In genomic region chr11:64298966-64299846, GRCh38 we compare ENCODE assay signal across 8 cellular contexts. TPM values are rescaled to one million over a fixed set of nuclear protein-coding genes. Genes with fewer than 3 reads are reported as not detected.
A peak's percentile ranks its signal among the peaks of the same experiment; 100 is the strongest.
DNase-seq lines count a peak whose midpoint lies in the region; ATAC-seq and TF ChIP-seq lines count a peak whose summit lies in the region.

No MANE protein-coding gene starts in this region.

- no peak overlapping the region for H3K27ac ChIP-seq in skeletal muscle tissue (ENCODE audit: low read depth, low read length)

- ATAC-seq in GM18498 (IDR thresholded peaks at IDR 0.05; ENCODE audit: unreplicated experiment) (no peak), HG03097 (IDR thresholded peaks at IDR 0.05; ENCODE audit: low FRiP score, unreplicated experiment) (no peak)

- no peak for TF ChIP-seq CTCF in GM06990 (IDR thresholded peaks at IDR 0.05; ENCODE audit: insufficient read depth, low read length, poor library complexity, severe bottlenecking)

- peak overlapping the region in 4 of 6 donors; percentile 35 to 83 (median 48) for H3K27ac Mint-ChIP-seq in immature natural killer cell

- no peaks in the 10 kb centered on the region for H3K9me3 Mint-ChIP-seq in immature natural killer cell

- no peaks in the 10 kb centered on the region for H3K9me3 ChIP-seq in adipocyte (ENCODE audit: control insufficient read depth, low read length)
- no peaks in the 10 kb centered on the region for H3K9me3 ChIP-seq in skeletal muscle tissue (ENCODE audit: control insufficient read depth in 3 of 3, low read length in 3 of 3)

- no peaks in the 10 kb centered on the region for H3K36me3 Mint-ChIP-seq in immature natural killer cell

- peaks cover 20 to 21% of the 10 kb centered on the region in 2 donors for H3K4me1 Mint-ChIP-seq in immature natural killer cell

- peaks cover 18% of the 10 kb centered on the region for H3K4me1 ChIP-seq in adipocyte (ENCODE audit: control insufficient read depth, insufficient read depth, low read length)
- peaks cover 23 to 25% (median 25%) of the 10 kb centered on the region in 3 donors for H3K4me1 ChIP-seq in skeletal muscle tissue (ENCODE audit: control insufficient read depth in 3 of 3, insufficient read depth in 3 of 3, low read length in 3 of 3)

- H3K9ac ChIP-seq in adipocyte (ENCODE audit: low read length) (peak overlapping the region; percentile 66), skeletal muscle tissue (ENCODE audit: low read depth in 1 of 3, low read length in 3 of 3) (peak overlapping the region in 2 of 3 donors; percentile 23 to 66)

- peaks cover 5% of the 10 kb centered on the region for H3K27me3 ChIP-seq in GM06990 (replicated peaks; ENCODE audit: control insufficient read depth, insufficient read depth, low read length)
- peaks cover 36% of the 10 kb centered on the region for H3K27me3 ChIP-seq in adipocyte (replicated peaks; ENCODE audit: control insufficient read depth, insufficient read depth, low read length)
- peaks cover 57 to 80% (median 72%) of the 10 kb centered on the region in 3 donors for H3K27me3 ChIP-seq in skeletal muscle tissue (ENCODE audit: control insufficient read depth in 3 of 3, insufficient read depth in 3 of 3, low read length in 3 of 3)

- peaks cover 30 to 44% (median 36%) of the 10 kb centered on the region in 3 donors for H3K27me3 Mint-ChIP-seq in immature natural killer cell (ENCODE audit: low read depth in 3 of 3)

- H3K4me3 Mint-ChIP-seq in immature natural killer cell, result peak overlapping the region in 4 of 5 donors; percentile 3 to 29 (median 22)

- H3K4me3 ChIP-seq in GM06990 (replicated peaks; ENCODE audit: low read depth, low read length) (no peak overlapping the region), adipocyte (ENCODE audit: low read length) (peak overlapping the region; percentile 61), skeletal muscle tissue (ENCODE audit: low read length in 3 of 3) (peak overlapping the region; percentile 23 to 64 (median 61))

- H3K36me3 ChIP-seq in GM06990 (ENCODE audit: control insufficient read depth, insufficient read depth, low read length) (no peaks in the 10 kb centered on the region), adipocyte (ENCODE audit: control insufficient read depth, insufficient read depth, low read length, severe bottlenecking) (no peaks in the 10 kb centered on the region), skeletal muscle tissue (ENCODE audit: control insufficient read depth in 3 of 3, insufficient read depth in 3 of 3, low read length in 3 of 3) (no peaks in the 10 kb centered on the region)

- peak; percentile 9 for DNase-seq in GM06990 (ENCODE audit: extremely low read depth, insufficient read length)
- peak; percentile 70 for DNase-seq in adipocyte (ENCODE audit: low read depth)
- DNase-seq in immature natural killer cell, result peak in 1 of 3 donors; percentile 6
- DNase-seq in NCI-H1436 (lab: John Stamatoyannopoulos, UW), result no peak
- DNase-seq in Kasumi-1 (lab: John Stamatoyannopoulos, UW), result no peak

RNA-seq across cellular contexts. Expression of gene CATSPERZ, which starts 1.0 kb away (rescaled TPM):
- not detected for polyA plus RNA-seq in immature natural killer cell
- total RNA-seq in skeletal muscle tissue, result not detected

RNA-seq across cellular contexts. Expression of gene ESRRA, which starts 6.1 kb away (rescaled TPM):
- polyA plus RNA-seq in immature natural killer cell, result 10 to 100 TPM in 1 of 3 donors, 1 to 10 TPM in 2; 4.6 to 18.0 (median 8.7) TPM
- total RNA-seq in skeletal muscle tissue, result 35.0 TPM

RNA-seq across cellular contexts. Expression of gene KCNK4, which starts 8.1 kb away (rescaled TPM):
- not detected for polyA plus RNA-seq in immature natural killer cell
- total RNA-seq in skeletal muscle tissue, result not detected

RNA-seq across cellular contexts. Expression of gene GPR137, which starts 13.6 kb away (rescaled TPM):
- 10 to 100 TPM in 1 of 3 donors, 1 to 10 TPM in 2; 6.9 to 11.6 (median 7.4) TPM for polyA plus RNA-seq in immature natural killer cell
- 6.3 TPM for total RNA-seq in skeletal muscle tissue

RNA-seq across cellular contexts. Expression of gene BAD, which starts 14.7 kb away (rescaled TPM):
- polyA plus RNA-seq in immature natural killer cell, result 10 to 100 TPM; 67.7 to 87.5 (median 77.3) TPM
- 23.5 TPM for total RNA-seq in skeletal muscle tissue

Comparison
In these comparisons a context has a peak if more than half of its experiments do, and no peak if none do; other contexts are left out.
1. DNase-seq: peak in GM06990 (single experiment) and adipocyte (single experiment); none in NCI-H1436 (single experiment) and Kasumi-1 (0 of 2).